Comparison of ENCODE assay signal across 8 cellular contexts in genomic region chr6:408599-409102, GRCh38. TPM values are rescaled to one million over a fixed set of nuclear protein-coding genes. Genes with fewer than 3 reads are reported as not detected.
DNase-seq lines count a peak whose midpoint lies in the region; ATAC-seq and TF ChIP-seq lines count a peak whose summit lies in the region.

No MANE protein-coding gene starts in this region.

- no peaks in the 10 kb centered on the region for H3K9me3 Mint-ChIP-seq in activated CD4-positive, alpha-beta T cell treated with anti-CD3 and anti-CD28 coated beads, Interleukin-2, amount 10 ng/mL, durations not matched to agents 24 days and 14 days

- no peak for ATAC-seq in HG02938 (IDR thresholded peaks at IDR 0.05; ENCODE audit: unreplicated experiment)

- intact Hi-C loops in activated CD4-positive, alpha-beta T cell treated with anti-CD3 and anti-CD28 coated beads, Interleukin-2, amount 10 ng/mL, durations not matched to agents 24 days and 14 days (cut with micrococcal nuclease): no loop called here

- in situ Hi-C loops in brain microvascular endothelial cell (cut with HindIII; ENCODE audit: low pct_ligation_motif_present, low sequenced_read_pairs): no loop called here

- no peaks in the 10 kb centered on the region for H3K36me3 ChIP-seq in brain microvascular endothelial cell (replicated peaks)

- peak overlapping the region; percentile 82 for H3K27ac Mint-ChIP-seq in activated CD4-positive, alpha-beta T cell treated with anti-CD3 and anti-CD28 coated beads, Interleukin-2, amount 10 ng/mL, durations not matched to agents 24 days and 14 days

- DNase-seq in activated CD4-positive, alpha-beta T cell treated with anti-CD3 and anti-CD28 coated beads, Interleukin-2, amount 10 ng/mL, durations not matched to agents 24 days and 14 days: no peak
- DNase-seq in activated CD4-positive, alpha-beta T cell treated with anti-CD3 and anti-CD28 coated beads for 1 hour: no peak
- DNase-seq in NCI-H526 treated with DMSO at 0.1 percent for 48 hours (lab: John Stamatoyannopoulos, UW): peak; percentile 16
- DNase-seq in brain microvascular endothelial cell: peak; percentile 52
- peak; percentile 29 for DNase-seq in medulla oblongata (ENCODE audit: extremely low spot score)
- DNase-seq in NK-92 (lab: John Stamatoyannopoulos, UW; ENCODE audit: unreplicated experiment): no peak
- no peak for DNase-seq in ureter (ENCODE audit: low spot score)

- H3K27me3 Mint-ChIP-seq in activated CD4-positive, alpha-beta T cell treated with anti-CD3 and anti-CD28 coated beads, Interleukin-2, amount 10 ng/mL, durations not matched to agents 24 days and 14 days: no peaks in the 10 kb centered on the region

- H3K36me3 Mint-ChIP-seq in activated CD4-positive, alpha-beta T cell treated with anti-CD3 and anti-CD28 coated beads, Interleukin-2, amount 10 ng/mL, durations not matched to agents 24 days and 14 days (ENCODE audit: low read depth): peaks cover 97% of the 10 kb centered on the region

- H3K4me3 Mint-ChIP-seq in activated CD4-positive, alpha-beta T cell treated with anti-CD3 and anti-CD28 coated beads, Interleukin-2, amount 10 ng/mL, durations not matched to agents 24 days and 14 days: peak overlapping the region; percentile 34

- no peak overlapping the region for H3K4me3 ChIP-seq in brain microvascular endothelial cell (ENCODE audit: low read depth, low read length)

- peak; percentile 47 for TF ChIP-seq CTCF in brain microvascular endothelial cell (IDR thresholded peaks at IDR 0.05; ENCODE audit: low read depth, low read length, missing control alignments)

- peaks cover 65% of the 10 kb centered on the region for H3K4me1 Mint-ChIP-seq in activated CD4-positive, alpha-beta T cell treated with anti-CD3 and anti-CD28 coated beads, Interleukin-2, amount 10 ng/mL, durations not matched to agents 24 days and 14 days

- peaks cover 3% of the 10 kb centered on the region for H3K27me3 ChIP-seq in brain microvascular endothelial cell (replicated peaks)

- no peak overlapping the region for H3K27ac ChIP-seq in brain microvascular endothelial cell

RNA-seq across cellular contexts. Expression of gene IRF4, which starts 17.1 kb away (rescaled TPM):
- total RNA-seq in activated CD4-positive, alpha-beta T cell treated with anti-CD3 and anti-CD28 coated beads, Interleukin-2, amount 10 ng/mL, durations not matched to agents 24 days and 14 days: 831 and 846 TPM in 2 replicates
- total RNA-seq in ureter: 12.1 TPM

Comparison
In these comparisons a context has a peak if more than half of its experiments do, and no peak if none do; other contexts are left out.
1. DNase-seq: peak in NCI-H526 treated with DMSO at 0.1 percent for 48 hours (single experiment), brain microvascular endothelial cell (single experiment) and medulla oblongata (single experiment); none in activated CD4-positive, alpha-beta T cell treated with anti-CD3 and anti-CD28 coated beads, Interleukin-2, amount 10 ng/mL, durations not matched to agents 24 days and 14 days (single experiment), activated CD4-positive, alpha-beta T cell treated with anti-CD3 and anti-CD28 coated beads for 1 hour (single experiment), NK-92 (single experiment) and ureter (single experiment).
2. RNA of gene IRF4, which starts 17.1 kb away (total RNA-seq): 831 to 846 TPM in activated CD4-positive, alpha-beta T cell treated with anti-CD3 and anti-CD28 coated beads, Interleukin-2, amount 10 ng/mL, durations not matched to agents 24 days and 14 days; 12.1 TPM in ureter (single experiment); every median in the first group is over 10 times any median in the second.